16 cellular contexts compared by ENCODE assay signal in genomic region chr5:54637654-54638053, GRCh38.
A peak's percentile ranks its signal among the peaks of the same experiment; 100 is the strongest.
DNase-seq lines count a peak whose midpoint lies in the region; ATAC-seq and TF ChIP-seq lines count a peak whose summit lies in the region.
"Had no signal": no experiment of that assay in that cellular context is flagged by ENCODE, and none has a peak within 500 bp of the region (broad histone marks: within the 10 kb centered on the region; RNA-seq: fewer than 3 reads in every experiment).

No MANE protein-coding gene starts in this region.

- H3K4me1 Mint-ChIP-seq in CD4-positive, CD25-positive, alpha-beta regulatory T cell: peaks cover 6 to 26% (median 20%) of the 10 kb centered on the region in 4 donors
- H3K4me1 Mint-ChIP-seq in nephron: peaks cover 25% of the 10 kb centered on the region

- no peak for DNase-seq in CD4-positive, CD25-positive, alpha-beta regulatory T cell
- DNase-seq in adipocyte (ENCODE audit: low read depth): no peak
- no peak for DNase-seq in HT-29 (ENCODE audit: low spot score)
- no peak for DNase-seq in MG63
- no peak for DNase-seq in SIG-M5 treated with dmso at 0.1 percent for 504 hours (lab: John Stamatoyannopoulos, UW; ENCODE audit: unreplicated experiment)
- DNase-seq: activated CD8-positive, alpha-beta memory T cell treated with anti-CD3 and anti-CD28 coated beads, Interleukin-2, amount 10 ng/mL, durations not matched to agents 7 days and 5 days; body of pancreas; COR-L47; effector memory CD4-positive, alpha-beta T cell; NCI-H2081; NCI-H526; PC-9; WERI-Rb-1 had no signal

- H3K9ac ChIP-seq in adipocyte (ENCODE audit: low read length): no peak overlapping the region

- peaks cover 21% of the 10 kb centered on the region for H3K4me1 ChIP-seq in CD4-positive, CD25-positive, alpha-beta regulatory T cell (ENCODE audit: control insufficient read depth, insufficient read depth, low read length, poor library complexity, severe bottlenecking)
- H3K4me1 ChIP-seq in adipocyte (ENCODE audit: control insufficient read depth, insufficient read depth, low read length): peaks cover 9% of the 10 kb centered on the region
- peaks cover 0 to 9% (median 0%) of the 10 kb centered on the region in 3 donors for H3K4me1 ChIP-seq in gastroesophageal sphincter
- H3K4me1 ChIP-seq: body of pancreas had no signal

- peak overlapping the region in 1 of 3 donors; percentile 9 for H3K27ac Mint-ChIP-seq in CD4-positive, CD25-positive, alpha-beta regulatory T cell
- peak overlapping the region; percentile 71 to 82 (median 72) for H3K27ac Mint-ChIP-seq in nephron
- H3K27ac Mint-ChIP-seq: activated CD8-positive, alpha-beta memory T cell treated with anti-CD3 and anti-CD28 coated beads, Interleukin-2, amount 10 ng/mL, durations not matched to agents 7 days and 5 days had no signal

- no peaks in the 10 kb centered on the region for H3K9me3 ChIP-seq in CD4-positive, CD25-positive, alpha-beta regulatory T cell (ENCODE audit: control insufficient read depth in 2 of 2, low read length in 2 of 2)
- H3K9me3 ChIP-seq in adipocyte (ENCODE audit: control insufficient read depth, low read length) (no peaks in the 10 kb centered on the region), gastroesophageal sphincter (no peaks in the 10 kb centered on the region), MG63 (no peaks in the 10 kb centered on the region)
- H3K9me3 ChIP-seq: body of pancreas had no signal

- no peak for TF ChIP-seq CTCF in gastroesophageal sphincter (IDR thresholded peaks at IDR 0.05)
- TF ChIP-seq CTCF in nephron (IDR thresholded peaks at IDR 0.05; ENCODE audit: unreplicated experiment in 3 of 3): no peak

- no peak for TF ChIP-seq POLR2A in gastroesophageal sphincter (IDR thresholded peaks at IDR 0.05)

- 30 to 31% methylated on average over 3 to 6 of the region's 6 CpGs for WGBS in gastroesophageal sphincter (ENCODE audit: low coverage in 1 of 2), 2 donors

- no peak for ATAC-seq in CD4-positive, CD25-positive, alpha-beta regulatory T cell (ENCODE audit: low read depth in 2 of 2)
- ATAC-seq in gastroesophageal sphincter: peak; percentile 53
- no peak for ATAC-seq in GM19395 (IDR thresholded peaks at IDR 0.05; ENCODE audit: unreplicated experiment)
- ATAC-seq: activated CD8-positive, alpha-beta memory T cell treated with anti-CD3 and anti-CD28 coated beads, Interleukin-2, amount 10 ng/mL, durations not matched to agents 7 days and 5 days; body of pancreas had no signal

- no peaks in the 10 kb centered on the region for H3K36me3 ChIP-seq in CD4-positive, CD25-positive, alpha-beta regulatory T cell (ENCODE audit: control insufficient read depth, insufficient read depth, low read length)
- H3K36me3 ChIP-seq in adipocyte (ENCODE audit: control insufficient read depth, insufficient read depth, low read length, severe bottlenecking) (no peaks in the 10 kb centered on the region), gastroesophageal sphincter (no peaks in the 10 kb centered on the region), MG63 (no peaks in the 10 kb centered on the region)
- H3K36me3 ChIP-seq: WERI-Rb-1 had no signal

- no peak overlapping the region for H3K27ac ChIP-seq in CD4-positive, CD25-positive, alpha-beta regulatory T cell (ENCODE audit: insufficient read depth, low read length, poor library complexity, severe bottlenecking)
- H3K27ac ChIP-seq in gastroesophageal sphincter: peak overlapping the region in 1 of 4 donors; percentile 17
- H3K27ac ChIP-seq: body of pancreas, PC-9, WERI-Rb-1 had no signal

- H3K27me3 Mint-ChIP-seq in CD4-positive, CD25-positive, alpha-beta regulatory T cell: peaks cover 5% of the 10 kb centered on the region
- H3K27me3 Mint-ChIP-seq in nephron (ENCODE audit: low read depth): no peaks in the 10 kb centered on the region
- H3K27me3 Mint-ChIP-seq: activated CD8-positive, alpha-beta memory T cell treated with anti-CD3 and anti-CD28 coated beads, Interleukin-2, amount 10 ng/mL, durations not matched to agents 7 days and 5 days had no signal

- no peaks in the 10 kb centered on the region for H3K27me3 ChIP-seq in CD4-positive, CD25-positive, alpha-beta regulatory T cell (ENCODE audit: control insufficient read depth, insufficient read depth, low read length)
- H3K27me3 ChIP-seq in adipocyte (replicated peaks; ENCODE audit: control insufficient read depth, insufficient read depth, low read length) (no peaks in the 10 kb centered on the region), gastroesophageal sphincter (no peaks in the 10 kb centered on the region), MG63 (no peaks in the 10 kb centered on the region)
- H3K27me3 ChIP-seq: body of pancreas had no signal

- H3K36me3 Mint-ChIP-seq in CD4-positive, CD25-positive, alpha-beta regulatory T cell: peaks cover 7% of the 10 kb centered on the region
- no peaks in the 10 kb centered on the region for H3K36me3 Mint-ChIP-seq in nephron (ENCODE audit: low read depth)

- peak overlapping the region in 2 of 4 donors; percentile 0 to 30 for H3K4me3 Mint-ChIP-seq in CD4-positive, CD25-positive, alpha-beta regulatory T cell
- H3K4me3 Mint-ChIP-seq in nephron: no peak overlapping the region
- H3K4me3 Mint-ChIP-seq: activated CD8-positive, alpha-beta memory T cell treated with anti-CD3 and anti-CD28 coated beads, Interleukin-2, amount 10 ng/mL, durations not matched to agents 7 days and 5 days had no signal

- TF ChIP-seq EP300 in gastroesophageal sphincter (IDR thresholded peaks at IDR 0.05): no peak

- H3K9me3 Mint-ChIP-seq in CD4-positive, CD25-positive, alpha-beta regulatory T cell: peaks cover 0 to 2% (median 0%) of the 10 kb centered on the region in 7 donors
- no peaks in the 10 kb centered on the region for H3K9me3 Mint-ChIP-seq in nephron

- peak overlapping the region; percentile 60 for H3K4me3 ChIP-seq in CD4-positive, CD25-positive, alpha-beta regulatory T cell (ENCODE audit: low read depth, low read length)
- peak overlapping the region; percentile 44 for H3K4me3 ChIP-seq in adipocyte (ENCODE audit: low read length)
- no peak overlapping the region for H3K4me3 ChIP-seq in gastroesophageal sphincter
- H3K4me3 ChIP-seq in MG63: no peak overlapping the region
- H3K4me3 ChIP-seq: body of pancreas, PC-9 had no signal

Comparison
In these comparisons a context has a peak if more than half of its experiments do, and no peak if none do; other contexts are left out.
1. H3K4me3 ChIP-seq: peak in CD4-positive, CD25-positive, alpha-beta regulatory T cell (single experiment) and adipocyte (single experiment); none in gastroesophageal sphincter (0 of 2) and MG63 (single experiment).